Comparison of ENCODE assay signal across 8 cellular contexts in the genomic region with DNA sequence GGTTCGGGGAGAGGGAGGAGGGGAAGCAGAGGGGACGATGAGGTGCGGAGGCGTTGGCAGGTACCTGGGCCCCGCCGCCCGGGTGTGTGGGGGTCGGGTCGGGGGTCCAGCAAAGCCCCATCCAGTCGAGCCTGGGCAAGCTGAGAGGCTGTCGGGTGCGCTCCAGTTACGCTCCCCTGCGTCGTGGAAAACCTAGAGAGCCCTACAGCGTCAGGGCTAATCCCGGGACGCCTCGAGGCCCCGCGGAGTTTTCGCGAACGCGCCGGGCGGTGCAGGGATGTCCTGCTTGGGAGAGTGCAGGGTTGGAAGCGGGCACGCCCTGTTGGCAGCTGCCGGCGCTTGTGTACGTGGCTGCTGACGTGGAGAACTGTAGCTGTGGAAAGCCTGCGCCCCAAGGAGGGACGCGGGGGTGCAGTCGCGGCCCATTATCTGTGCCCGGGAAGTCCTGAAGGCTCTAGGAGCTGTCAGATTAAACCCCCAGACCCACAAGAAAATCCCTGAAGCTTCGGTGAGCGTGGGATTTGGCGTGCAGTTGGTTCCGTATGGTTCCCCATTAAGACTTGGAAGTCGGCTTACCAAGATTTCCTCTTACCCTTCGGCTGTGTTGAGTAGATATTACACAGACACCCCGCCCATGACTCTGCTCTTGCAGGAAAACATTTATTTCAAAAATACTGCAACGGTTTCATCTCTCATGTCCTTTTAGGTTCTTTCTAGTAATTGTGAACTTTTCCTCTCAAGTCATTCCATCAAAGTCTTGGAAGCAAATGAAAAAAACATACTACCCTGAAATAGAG. TPM values are rescaled to one million over a fixed set of nuclear protein-coding genes. Genes with fewer than 3 reads are reported as not detected.
DNase-seq lines count a peak whose midpoint lies in the region; ATAC-seq and TF ChIP-seq lines count a peak whose summit lies in the region.

No MANE protein-coding gene starts in this region.

- POLR2A ChIA-PET in activated CD4-positive, alpha-beta T cell treated with anti-CD3 and anti-CD28 coated beads for 36 hours (lab: Charles Lee), result interaction anchor here (0.6 to 1.4 kb wide), 4 partner anchors 12 to 77 kb away, joined by 3 to 4 read pairs (median 3); no protein-coding TSS in a partner anchor

- CTCF ChIA-PET in activated CD4-positive, alpha-beta T cell treated with anti-CD3 and anti-CD28 coated beads for 36 hours (lab: Charles Lee), result interaction anchor here (0.6 to 1.1 kb wide), 4 partner anchors 9 to 67 kb away, joined by 3 to 4 read pairs (median 3); no protein-coding TSS in a partner anchor

- intact Hi-C loops in activated CD4-positive, alpha-beta T cell treated with anti-CD3 and anti-CD28 coated beads for 36 hours (cut with DNase I, micrococcal nuclease), result loop anchor here (1.0 to 10.0 kb wide), 7 partner anchors 12 to 1149 kb away; a partner anchor contains a TSS
- intact Hi-C loops in lower leg skin (cut with DNase I; ENCODE audit: low total_unique reads), result loop anchor here (10.0 kb wide), 1 partner anchor 171 kb away; no protein-coding TSS in a partner anchor

- peaks cover 40% of the 10 kb centered on the region for H3K4me1 Mint-ChIP-seq in activated CD4-positive, alpha-beta T cell treated with anti-CD3 and anti-CD28 coated beads for 36 hours

- peak overlapping the region; percentile 99 for H3K27ac ChIP-seq in cingulate gyrus (ENCODE audit: low read depth, low read length)

- H3K4me3 Mint-ChIP-seq in activated CD4-positive, alpha-beta T cell treated with anti-CD3 and anti-CD28 coated beads for 36 hours, result peak overlapping the region; percentile 74

- TF ChIP-seq CTCF in lower leg skin (IDR thresholded peaks at IDR 0.05), result no peak

- peaks cover 4% of the 10 kb centered on the region for H3K36me3 Mint-ChIP-seq in activated CD4-positive, alpha-beta T cell treated with anti-CD3 and anti-CD28 coated beads for 36 hours (ENCODE audit: low read depth)

- no peaks in the 10 kb centered on the region for H3K27me3 Mint-ChIP-seq in activated CD4-positive, alpha-beta T cell treated with anti-CD3 and anti-CD28 coated beads for 36 hours

- peak overlapping the region; percentile 38 for H3K4me3 ChIP-seq in lower leg skin (ENCODE audit: low read depth, poor library complexity, severe bottlenecking)

- peak overlapping the region; percentile 84 for H3K27ac Mint-ChIP-seq in activated CD4-positive, alpha-beta T cell treated with anti-CD3 and anti-CD28 coated beads for 36 hours

- ATAC-seq in HG02759 (IDR thresholded peaks at IDR 0.05; ENCODE audit: unreplicated experiment), result peak; percentile 41
- ATAC-seq in activated CD4-positive, alpha-beta T cell treated with anti-CD3 and anti-CD28 coated beads for 36 hours, result peak; percentile 70

- no peaks in the 10 kb centered on the region for H3K9me3 Mint-ChIP-seq in activated CD4-positive, alpha-beta T cell treated with anti-CD3 and anti-CD28 coated beads for 36 hours (ENCODE audit: low read depth)

- DNase-seq in NCI-H1417 (lab: John Stamatoyannopoulos, UW) (peak; percentile 73 to 89 (median 88)), NCI-H1417 treated with DMSO at 0.1 percent for 48 hours (lab: John Stamatoyannopoulos, UW) (no peak), NCI-H1930 (lab: John Stamatoyannopoulos, UW) (peak; percentile 77 to 80), lower leg skin (ENCODE audit: low spot score in 2 of 2) (peak; percentile 94 to 98)
- DNase-seq in activated CD4-positive, alpha-beta T cell treated with anti-CD3 and anti-CD28 coated beads for 36 hours, result peak; percentile 88
- DNase-seq in stimulated activated CD4-positive, alpha-beta T cell treated with anti-CD3 and anti-CD28 coated beads, Interleukin-4, amount 100 ng/mL, for 24 hours, result peak; percentile 77

- 0 to 1% methylated on average over 40 to 47 of the region's 47 CpGs for WGBS in lower leg skin, 2 donors

- no peak for TF ChIP-seq POLR2A in lower leg skin (IDR thresholded peaks at IDR 0.05)

RNA-seq across cellular contexts. Expression of a gene that starts 11.3 kb away (rescaled TPM):
- 100 to 1,000 TPM; 211 to 296 TPM for total RNA-seq in activated CD4-positive, alpha-beta T cell treated with anti-CD3 and anti-CD28 coated beads for 36 hours
- total RNA-seq in lower leg skin, result 1,000 to 10,000 TPM in 1 of 4 donors, 100 to 1,000 TPM in 3; 487 to 1,086 (median 587) TPM
